In the genomic region with DNA sequence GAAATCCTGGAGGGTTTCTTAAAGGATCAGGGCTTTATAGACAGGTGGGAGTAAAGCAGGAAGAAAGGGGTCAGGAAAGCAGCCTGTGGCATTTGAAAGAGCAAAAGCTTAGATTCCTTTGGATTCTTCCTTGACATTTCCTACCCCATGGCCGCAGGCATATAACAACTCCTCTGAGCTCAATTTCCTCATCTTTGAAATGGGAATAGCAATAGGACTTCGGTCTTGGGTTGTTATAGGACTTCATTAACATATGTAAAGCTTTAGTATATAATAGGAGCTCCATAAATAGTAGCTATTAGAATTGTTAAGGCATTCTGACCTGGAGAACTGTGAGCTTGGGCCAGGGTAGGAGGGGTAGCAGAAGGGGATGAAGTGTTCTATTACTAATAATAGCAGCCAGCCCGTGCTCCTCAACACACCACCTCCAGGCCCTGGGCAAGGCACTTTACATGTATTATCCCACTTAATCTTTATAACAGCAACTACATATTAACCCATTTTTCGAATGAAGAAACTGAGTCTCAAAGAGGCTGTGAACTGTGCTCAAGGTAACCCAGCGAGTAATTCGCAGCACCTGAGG, we compare ENCODE assay signal across 28 cellular contexts. TPM values are rescaled to one million over a fixed set of nuclear protein-coding genes. Genes with fewer than 3 reads are reported as not detected.
A peak's percentile ranks its signal among the peaks of the same experiment; 100 is the strongest.
DNase-seq lines count a peak whose midpoint lies in the region; ATAC-seq, FAIRE-seq and TF ChIP-seq lines count a peak whose summit lies in the region.
"Had no signal": no experiment of that assay in that cellular context is flagged by ENCODE, and none has a peak within 500 bp of the region (broad histone marks: within the 10 kb centered on the region; RNA-seq: fewer than 3 reads in every experiment).

No MANE protein-coding gene starts in this region.

- no peaks in the 10 kb centered on the region for H3K27me3 Mint-ChIP-seq in T-helper 17 cell
- H3K27me3 Mint-ChIP-seq: activated CD4-positive, alpha-beta T cell treated with anti-CD3 and anti-CD28 coated beads, Interleukin-2, amount 10 ng/mL, durations not matched to agents 7 days and 5 days; activated naive CD4-positive, alpha-beta T cell treated with anti-CD3 and anti-CD28 coated beads, Interleukin-2, amount 50 U/mL, for 24 hours; progenitor cell of endocrine pancreas; stimulated activated naive B cell treated with anti-CD40 and anti-IgM and Interleukin-4, amounts not matched to agents 10 μg/mL and 1 μg/mL and 100 μg/mL, for 72 hours had no signal

- ATAC-seq in T-helper 17 cell: no peak
- ATAC-seq in GM21576 (IDR thresholded peaks at IDR 0.05; ENCODE audit: unreplicated experiment): no peak
- ATAC-seq: natural killer cell; Panc1; stimulated activated naive B cell treated with anti-CD40 and anti-IgM and Interleukin-4, amounts not matched to agents 10 μg/mL and 1 μg/mL and 100 μg/mL, for 72 hours had no signal

- no peak overlapping the region for H3K4me3 Mint-ChIP-seq in T-helper 17 cell
- H3K4me3 Mint-ChIP-seq: activated CD4-positive, alpha-beta T cell treated with anti-CD3 and anti-CD28 coated beads, Interleukin-2, amount 10 ng/mL, durations not matched to agents 7 days and 5 days; activated naive CD4-positive, alpha-beta T cell treated with anti-CD3 and anti-CD28 coated beads, Interleukin-2, amount 50 U/mL, for 24 hours; activated T-helper 1 cell treated with anti-CD3 and anti-CD28 coated beads, Interleukin-12 subunit alpha, Interleukin-12 subunit beta, Interleukin-2, Interleukin-4 antibody, amounts not matched to agents 30 ng/mL and 10 ng/mL and 1 ng/mL, durations not matched to agents 14 hours and 24 hours and 36 hours; natural killer cell; stimulated activated naive B cell treated with anti-CD40 and anti-IgM and Interleukin-4, amounts not matched to agents 10 μg/mL and 1 μg/mL and 100 μg/mL, for 72 hours had no signal

- intact Hi-C loops in kidney (cut with DNase I) (no loop called here), spleen (cut with DNase I; ENCODE audit: low total_unique reads) (no loop called here), esophagus muscularis mucosa (cut with DNase I) (no loop called here)

- peak overlapping the region; percentile 93 for H3K27ac Mint-ChIP-seq in T-helper 17 cell
- H3K27ac Mint-ChIP-seq: activated CD4-positive, alpha-beta T cell treated with anti-CD3 and anti-CD28 coated beads, Interleukin-2, amount 10 ng/mL, durations not matched to agents 7 days and 5 days; activated naive CD4-positive, alpha-beta T cell treated with anti-CD3 and anti-CD28 coated beads, Interleukin-2, amount 50 U/mL, for 24 hours; activated T-helper 1 cell treated with anti-CD3 and anti-CD28 coated beads, Interleukin-12 subunit alpha, Interleukin-12 subunit beta, Interleukin-2, Interleukin-4 antibody, amounts not matched to agents 30 ng/mL and 10 ng/mL and 1 ng/mL, durations not matched to agents 14 hours and 24 hours and 36 hours; progenitor cell of endocrine pancreas; stimulated activated naive B cell treated with anti-CD40 and anti-IgM and Interleukin-4, amounts not matched to agents 10 μg/mL and 1 μg/mL and 100 μg/mL, for 72 hours had no signal

- H3K4me3 ChIP-seq in kidney (ENCODE audit: low read length in 2 of 2) (no peak overlapping the region), spleen (no peak overlapping the region), esophagus muscularis mucosa (no peak overlapping the region), brain microvascular endothelial cell (ENCODE audit: low read depth, low read length) (no peak overlapping the region)
- H3K4me3 ChIP-seq: GM23248, thyroid gland had no signal

- H3K9ac ChIP-seq in kidney (ENCODE audit: low read length in 2 of 2): no peak overlapping the region
- H3K9ac ChIP-seq: GM23248 had no signal

- no peaks in the 10 kb centered on the region for H3K36me3 ChIP-seq in kidney (ENCODE audit: control insufficient read depth in 1 of 2, insufficient read depth in 2 of 2, low read length in 2 of 2)
- no peaks in the 10 kb centered on the region for H3K36me3 ChIP-seq in spleen
- no peaks in the 10 kb centered on the region for H3K36me3 ChIP-seq in esophagus muscularis mucosa
- no peaks in the 10 kb centered on the region for H3K36me3 ChIP-seq in brain microvascular endothelial cell (replicated peaks)
- H3K36me3 ChIP-seq: thyroid gland had no signal

- H3K27ac ChIP-seq in kidney (ENCODE audit: low read depth in 2 of 2, low read length in 2 of 2) (no peak overlapping the region), spleen (peak overlapping the region in 1 of 8 donors; percentile 31), esophagus muscularis mucosa (replicated peaks in 1 of 4) (peak overlapping the region in 1 of 4 donors; percentile 47), brain microvascular endothelial cell (no peak overlapping the region)
- H3K27ac ChIP-seq: epithelial cell of prostate, GM23248, VCaP had no signal

- H3K36me3 Mint-ChIP-seq in T-helper 17 cell (ENCODE audit: low read depth): peaks cover 4% of the 10 kb centered on the region
- H3K36me3 Mint-ChIP-seq: natural killer cell had no signal

- no peak for TF ChIP-seq EP300 in esophagus muscularis mucosa (IDR thresholded peaks at IDR 0.05)

- no peak for TF ChIP-seq CTCF in kidney (IDR thresholded peaks at IDR 0.05; ENCODE audit: borderline replicate concordance, extremely low read depth, insufficient read depth)
- TF ChIP-seq CTCF in spleen (IDR thresholded peaks at IDR 0.05 in 8 of 11, conservative IDR thresholded peaks at IDR 0.05 in 3 of 11): no peak
- TF ChIP-seq CTCF in esophagus muscularis mucosa (IDR thresholded peaks at IDR 0.05): no peak
- no peak for TF ChIP-seq CTCF in brain microvascular endothelial cell (IDR thresholded peaks at IDR 0.05; ENCODE audit: low read depth, low read length, missing control alignments)

- 80 to 92% (median 87%) methylated on average over 6 of the region's 6 CpGs for WGBS in spleen, 5 donors
- WGBS in esophagus muscularis mucosa: 79% methylated on average over 6 of the region's 6 CpGs

- in situ Hi-C loops in brain microvascular endothelial cell (cut with HindIII; ENCODE audit: low pct_ligation_motif_present, low sequenced_read_pairs): no loop called here

- H3K27me3 ChIP-seq in spleen (replicated peaks in 1 of 7): no peaks in the 10 kb centered on the region
- H3K27me3 ChIP-seq in esophagus muscularis mucosa: peaks cover 0 to 3% (median 0%) of the 10 kb centered on the region in 4 donors
- H3K27me3 ChIP-seq in brain microvascular endothelial cell (replicated peaks): no peaks in the 10 kb centered on the region
- H3K27me3 ChIP-seq: thyroid gland had no signal

- no peak for FAIRE-seq in kidney (lab: Jason Lieb, UNC)
- FAIRE-seq: GM12892 had no signal

- TF ChIP-seq POLR2A in spleen (IDR thresholded peaks at IDR 0.05): no peak
- TF ChIP-seq POLR2A in esophagus muscularis mucosa (IDR thresholded peaks at IDR 0.05; ENCODE audit: low read depth): no peak

- peaks cover 39% of the 10 kb centered on the region for H3K4me1 Mint-ChIP-seq in T-helper 17 cell

- DNase-seq in ELF-1 (ENCODE audit: low read depth, low spot score): peak; percentile 58
- no peak for DNase-seq in T-helper 17 cell
- peak; percentile 2 for DNase-seq in kidney
- peak; percentile 15 for DNase-seq in spleen
- no peak for DNase-seq in esophagus muscularis mucosa (ENCODE audit: extremely low spot score)
- no peak for DNase-seq in brain microvascular endothelial cell
- DNase-seq: activated CD4-positive, alpha-beta T cell treated with anti-CD3 and anti-CD28 coated beads, Interleukin-2, amount 10 ng/mL, durations not matched to agents 7 days and 5 days; aorta; COR-L47; DMS79 treated with DMSO at 0.1 percent for 48 hours; foreskin fibroblast; GM23248; hypothalamus; natural killer cell; NCI-H1105 treated with DMSO at 0.1 percent for 48 hours; NCI-H2081; NCI-H510A; NK-92 treated with Interleukin-12 subunit alpha and Interleukin-12 subunit beta, amount 100 ng/mL, for 24 hours; stimulated activated naive B cell treated with anti-CD40 and anti-IgM and Interleukin-4, amounts not matched to agents 10 μg/mL and 1 μg/mL and 100 μg/mL, for 72 hours; thyroid gland had no signal

- no peaks in the 10 kb centered on the region for H3K9me3 ChIP-seq in T-helper 17 cell (ENCODE audit: control insufficient read depth, low read length, poor library complexity, severe bottlenecking)
- no peaks in the 10 kb centered on the region for H3K9me3 ChIP-seq in kidney (ENCODE audit: control insufficient read depth in 1 of 2, low read length in 2 of 2)
- H3K9me3 ChIP-seq in spleen: no peaks in the 10 kb centered on the region
- H3K9me3 ChIP-seq in esophagus muscularis mucosa: no peaks in the 10 kb centered on the region
- H3K9me3 ChIP-seq: thyroid gland had no signal

- peaks cover 20 to 33% of the 10 kb centered on the region in 2 donors for H3K4me1 ChIP-seq in kidney (ENCODE audit: control insufficient read depth in 1 of 2, insufficient read depth in 1 of 2, low read depth in 1 of 2, low read length in 2 of 2)
- peaks cover 22 to 98% (median 67%) of the 10 kb centered on the region in 6 donors for H3K4me1 ChIP-seq in spleen
- peaks cover 37 to 49% (median 47%) of the 10 kb centered on the region in 4 donors for H3K4me1 ChIP-seq in esophagus muscularis mucosa

RNA-seq across cellular contexts. Expression of gene ZFP36L2, which starts 10.6 kb away (rescaled TPM):
- 100 to 1,000 TPM; 501 to 627 TPM for total RNA-seq in T-helper 17 cell
- total RNA-seq in kidney: 247 TPM
- 35.4 TPM for polyA plus RNA-seq in kidney (ENCODE audit: insufficient read depth, low read depth, low replicate concordance)
- total RNA-seq in spleen: 100 to 1,000 TPM; 118 to 223 (median 131) TPM
- polyA plus RNA-seq in spleen: 100 to 1,000 TPM in 1 of 3 donors, 10 to 100 TPM in 2; 72.4 to 115 (median 91.0) TPM
- 100 to 1,000 TPM in 1 of 4 donors, 10 to 100 TPM in 3; 81.7 to 117 (median 85.7) TPM for total RNA-seq in esophagus muscularis mucosa

Comparison
In these comparisons a context has a peak if more than half of its experiments do, and no peak if none do; other contexts are left out.
1. DNase-seq: peak in ELF-1 (single experiment), kidney (single experiment) and spleen (single experiment); none in T-helper 17 cell (0 of 3), esophagus muscularis mucosa (single experiment) and brain microvascular endothelial cell (single experiment).